ENCODE assay signal across 8 cellular contexts in genomic region chr17:19004601-19005441, GRCh38. TPM values are rescaled to one million over a fixed set of nuclear protein-coding genes. Genes with fewer than 3 reads are reported as not detected.
DNase-seq lines count a peak whose midpoint lies in the region; ATAC-seq, FAIRE-seq and TF ChIP-seq lines count a peak whose summit lies in the region.

A gene with protein sequence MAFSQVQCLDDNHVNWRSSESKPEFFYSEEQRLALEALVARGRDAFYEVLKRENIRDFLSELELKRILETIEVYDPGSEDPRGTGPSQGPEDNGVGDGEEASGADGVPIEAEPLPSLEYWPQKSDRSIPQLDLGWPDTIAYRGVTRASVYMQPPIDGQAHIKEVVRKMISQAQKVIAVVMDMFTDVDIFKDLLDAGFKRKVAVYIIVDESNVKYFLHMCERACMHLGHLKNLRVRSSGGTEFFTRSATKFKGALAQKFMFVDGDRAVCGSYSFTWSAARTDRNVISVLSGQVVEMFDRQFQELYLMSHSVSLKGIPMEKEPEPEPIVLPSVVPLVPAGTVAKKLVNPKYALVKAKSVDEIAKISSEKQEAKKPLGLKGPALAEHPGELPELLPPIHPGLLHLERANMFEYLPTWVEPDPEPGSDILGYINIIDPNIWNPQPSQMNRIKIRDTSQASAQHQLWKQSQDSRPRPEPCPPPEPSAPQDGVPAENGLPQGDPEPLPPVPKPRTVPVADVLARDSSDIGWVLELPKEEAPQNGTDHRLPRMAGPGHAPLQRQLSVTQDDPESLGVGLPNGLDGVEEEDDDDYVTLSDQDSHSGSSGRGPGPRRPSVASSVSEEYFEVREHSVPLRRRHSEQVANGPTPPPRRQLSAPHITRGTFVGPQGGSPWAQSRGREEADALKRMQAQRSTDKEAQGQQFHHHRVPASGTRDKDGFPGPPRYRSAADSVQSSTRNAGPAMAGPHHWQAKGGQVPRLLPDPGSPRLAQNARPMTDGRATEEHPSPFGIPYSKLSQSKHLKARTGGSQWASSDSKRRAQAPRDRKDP (minus strand): TSS chr17:19004764. CDS start chr17:19004041, 723 bp downstream.

- H3K4me1 ChIP-seq in K562 (replicated peaks in 1 of 2; ENCODE audit: control insufficient read depth in 2 of 2, insufficient read depth in 2 of 2, low read length in 2 of 2) = peaks cover 23 to 46% of the 10 kb centered on the region in 2 experiments

- intact Hi-C loops in K562 (cut with micrococcal nuclease) = no loop called here

- DNase-seq in Caki2 (ENCODE audit: low read depth) (peak; percentile 63), T1000 (lab: John Stamatoyannopoulos, UW) (peak; percentile 72), K562 (ENCODE audit: extremely low read depth in 1 of 4, low spot score in 3 of 4) (peak; percentile 84 to 87 (median 86)), iPS-NIHi7 (ENCODE audit: extremely low spot score) (peak; percentile 90), midbrain (lab: John Stamatoyannopoulos, UW) (no peak)
- peak; percentile 76 to 85 for DNase-seq in stimulated activated CD4-positive, alpha-beta T cell treated with anti-CD3 and anti-CD28 coated beads, Interleukin-1b, Interleukin-23, amount 100 ng/mL, for 1 hour (ENCODE audit: low read depth in 2 of 2)

- CTCF ChIA-PET in K562 (lab: Yijun Ruan, JAX; ENCODE audit: low intra/inter-chr PET ratio) = no interaction called here

- FAIRE-seq in K562 (lab: Jason Lieb, UNC) = no peak

- ATAC-seq in GM21423 (IDR thresholded peaks at IDR 0.05; ENCODE audit: unreplicated experiment) = peak; percentile 79
- ATAC-seq in K562 = peak; percentile 91

- H3K4me3 ChIP-seq in K562 = peak within 1 kb of the TSS; percentile 65

- H3K27ac ChIP-seq in K562 (ENCODE audit: extremely low read depth, low read depth, low read length) = peak within 1 kb of the TSS; percentile 88

- peak within 1 kb of the TSS; percentile 93 for H2AFZ ChIP-seq in K562 (ENCODE audit: low read depth, low read length)

- H3K27me3 ChIP-seq in K562 (ENCODE audit: control insufficient read depth in 2 of 2, insufficient read depth in 2 of 2, low read length in 2 of 2) = no peaks in the 10 kb centered on the region

- H4K20me1 ChIP-seq in K562 (replicated peaks; ENCODE audit: control insufficient read depth, insufficient read depth, low read length) = peaks cover 20% of the 10 kb centered on the region

- TF ChIP-seq CTCF in K562 (IDR thresholded peaks at IDR 0.05 in 2 of 3, conservative IDR thresholded peaks at IDR 0.05 in 1 of 3; ENCODE audit: insufficient read depth in 2 of 3, low read depth in 1 of 3, low read length in 3 of 3) = no peak

- in situ Hi-C loops in Caki2 (cut with HindIII; ENCODE audit: low pct_unique_long_range_greater_than_20kb, low sequenced_read_pairs) (no loop called here), K562 (cut with MboI) (no loop called here)

- peaks cover 29% of the 10 kb centered on the region; the same call in 1 of the 3 replicates for H3K36me3 ChIP-seq in K562 (ENCODE audit: control insufficient read depth, insufficient read depth, low read length)

- TF ChIP-seq EP300 in Ishikawa (IDR thresholded peaks at IDR 0.05; ENCODE audit: borderline replicate concordance) (0 out of 2 replicates have a peak, but pooled peaks have one; percentile 24), K562 (IDR thresholded peaks at IDR 0.05; ENCODE audit: low read length) (no peak)

- H3K9ac ChIP-seq in K562 (ENCODE audit: insufficient read depth in 1 of 2, low read depth in 2 of 2, low read length in 2 of 2) = peak within 1 kb of the TSS; percentile 78 to 93

- no peak for TF ChIP-seq RAD21 in Ishikawa (IDR thresholded peaks at IDR 0.05; ENCODE audit: low read depth)
- no peak for TF ChIP-seq RAD21 in K562 (CRISPR knock-in tag; conservative IDR thresholded peaks at IDR 0.05 in 1 of 2, IDR thresholded peaks at IDR 0.05 in 1 of 2)

- H3K9me1 ChIP-seq in K562 (ENCODE audit: control insufficient read depth, insufficient read depth, low read length) = no peaks in the 10 kb centered on the region

- H3K4me2 ChIP-seq in K562 (ENCODE audit: insufficient read depth, low read length) = peak within 1 kb of the TSS; percentile 84

- peaks cover 13% of the 10 kb centered on the region; the same call in 2 of the 3 replicates for H3K79me2 ChIP-seq in K562 (ENCODE audit: control insufficient read depth, insufficient read depth, low read length)

- BruUV-seq in K562 (replicated peaks; lab: Mats Ljungman, UMichigan) = no TSS peak

- POLR2A ChIA-PET in K562 (lab: Yijun Ruan, JAX) = interaction anchor here (0.6 to 1.1 kb wide), 5 partner anchors 13 to 864 kb away, joined by 3 to 4 read pairs (median 3); no protein-coding TSS in a partner anchor

- TF ChIP-seq POLR2A in K562 (conservative IDR thresholded peaks at IDR 0.05) = peak; percentile 65

- H3K9me3 ChIP-seq in K562 (replicated peaks; ENCODE audit: control insufficient read depth, insufficient read depth, low read depth, low read length) = no peaks in the 10 kb centered on the region

- 20% methylated on average over 15 of the region's 62 CpGs for WGBS in K562 (ENCODE audit: insufficient coverage, low coverage, missing lambda C conversion rate)

TF ChIP-seq in Ishikawa, 13 proteins besides CTCF, POLR2A, EP300 and RAD21 (continues in another document):
- TF ChIP-seq MAX (IDR thresholded peaks at IDR 0.05) (no peak), TEAD4 (IDR thresholded peaks at IDR 0.05) (no peak), TCF12 (IDR thresholded peaks at IDR 0.05; ENCODE audit: low read depth) (0 out of 2 replicates have a peak, but pooled peaks have one; percentile 35)

TF ChIP-seq in K562, 482 proteins besides CTCF, POLR2A, EP300 and RAD21 (continues in another document):
- no peak for TF ChIP-seq ZZZ3 (IDR thresholded peaks at IDR 0.05)
- peak; percentile 65 for TF ChIP-seq ETV1 (tag; conservative IDR thresholded peaks at IDR 0.05; ENCODE audit: low read depth)
- no peak for TF ChIP-seq FOXK1 (CRISPR knock-in tag; IDR thresholded peaks at IDR 0.05; ENCODE audit: borderline replicate concordance)
- TF ChIP-seq CHD2 (IDR thresholded peaks at IDR 0.05; ENCODE audit: low read depth, low read length) = peak; percentile 76; the same call in 1 of the 2 replicates
- TF ChIP-seq ZNF282 (CRISPR knock-in tag; IDR thresholded peaks at IDR 0.05) = no peak
- TF ChIP-seq WHSC1 (IDR thresholded peaks at IDR 0.05; ENCODE audit: low read length) = no peak
- peak; percentile 48 for TF ChIP-seq SUPT5H (IDR thresholded peaks at IDR 0.05)
- no peak for TF ChIP-seq SMC3 (conservative IDR thresholded peaks at IDR 0.05; ENCODE audit: insufficient read depth, low read depth, low read length)
- no peak for TF ChIP-seq TSHZ1 (CRISPR knock-in tag; IDR thresholded peaks at IDR 0.05)
- TF ChIP-seq, protein P1, sequence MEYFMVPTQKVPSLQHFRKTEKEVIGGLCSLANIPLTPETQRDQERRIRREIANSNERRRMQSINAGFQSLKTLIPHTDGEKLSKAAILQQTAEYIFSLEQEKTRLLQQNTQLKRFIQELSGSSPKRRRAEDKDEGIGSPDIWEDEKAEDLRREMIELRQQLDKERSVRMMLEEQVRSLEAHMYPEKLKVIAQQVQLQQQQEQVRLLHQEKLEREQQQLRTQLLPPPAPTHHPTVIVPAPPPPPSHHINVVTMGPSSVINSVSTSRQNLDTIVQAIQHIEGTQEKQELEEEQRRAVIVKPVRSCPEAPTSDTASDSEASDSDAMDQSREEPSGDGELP (CRISPR knock-in tag; IDR thresholded peaks at IDR 0.05; ENCODE audit: borderline replicate concordance) = no peak

RNA-seq across cellular contexts. Expression of the gene that starts here (rescaled TPM):
- 5.9 and 16.9 TPM in 2 replicates for total RNA-seq in Caki2 (2014; rRNA removed; shearing (Covaris generic); ENCODE audit: low replicate concordance)
- 8.8 and 26.9 TPM in 2 replicates for total RNA-seq in K562 (2011; cell fraction: chromatin; rRNA removed; ENCODE audit: low replicate concordance)
- 22.8 and 25.7 TPM in 2 replicates for total RNA-seq in K562 (2011; cell fraction: nucleolus; rRNA removed)
- 11.5 and 13.5 TPM in 2 replicates for total RNA-seq in K562 (2011; cell fraction: nucleoplasm; rRNA removed)
- total RNA-seq in K562 (2014; rRNA removed) (7.6 and 12.9 TPM in 2 replicates), K562 (2014; rRNA removed; fragmentation: Illumina TruSeq; extraction: Trizol) (1.9 and 2.3 TPM in 2 replicates), K562 (2015; rRNA removed; fragmentation: Illumina TruSeq; extraction: Trizol) (4.2 and 5.6 TPM in 2 replicates), K562 (2021) (9.1 and 10.3 TPM in 2 replicates)
- polyA plus RNA-seq in K562 (2011; rRNA removed) (3.4 and 4.2 TPM in 2 replicates), K562 (2014; fragmentation: Illumina TruSeq; extraction: Trizol) (4.8 and 6.5 TPM in 2 replicates), K562 (2014; fragmentation: Nextera tagmentation; extraction: Ambion mirVana) (under 1 TPM in 1 of 2 experiments, not detected in 1; 0.04 TPM), K562 (2014; rRNA removed) (5.5 and 5.7 TPM in 2 replicates)
- polyA plus RNA-seq in K562 (2011; cell fraction: cytosol; rRNA removed) = 3.5 and 6.6 TPM in 2 replicates
- 9.7 and 20.5 TPM in 2 replicates for polyA plus RNA-seq in K562 (2011; cell fraction: nucleus; rRNA removed)
- polyA plus RNA-seq in K562 (2012) = 4.2 and 5.3 TPM in 2 replicates
- polyA minus RNA-seq in K562 (2011; rRNA and poly(A)+ RNA removed) = 3.2 and 4.8 TPM in 2 replicates
- 5.2 and 5.4 TPM in 2 replicates for polyA minus RNA-seq in K562 (2011; cell fraction: cytosol; rRNA and poly(A)+ RNA removed)
- 7.1 and 7.9 TPM in 2 replicates for polyA minus RNA-seq in K562 (2011; cell fraction: nucleus; rRNA and poly(A)+ RNA removed)
